Comparison of ENCODE assay signal across 8 cellular contexts in the genomic region with DNA sequence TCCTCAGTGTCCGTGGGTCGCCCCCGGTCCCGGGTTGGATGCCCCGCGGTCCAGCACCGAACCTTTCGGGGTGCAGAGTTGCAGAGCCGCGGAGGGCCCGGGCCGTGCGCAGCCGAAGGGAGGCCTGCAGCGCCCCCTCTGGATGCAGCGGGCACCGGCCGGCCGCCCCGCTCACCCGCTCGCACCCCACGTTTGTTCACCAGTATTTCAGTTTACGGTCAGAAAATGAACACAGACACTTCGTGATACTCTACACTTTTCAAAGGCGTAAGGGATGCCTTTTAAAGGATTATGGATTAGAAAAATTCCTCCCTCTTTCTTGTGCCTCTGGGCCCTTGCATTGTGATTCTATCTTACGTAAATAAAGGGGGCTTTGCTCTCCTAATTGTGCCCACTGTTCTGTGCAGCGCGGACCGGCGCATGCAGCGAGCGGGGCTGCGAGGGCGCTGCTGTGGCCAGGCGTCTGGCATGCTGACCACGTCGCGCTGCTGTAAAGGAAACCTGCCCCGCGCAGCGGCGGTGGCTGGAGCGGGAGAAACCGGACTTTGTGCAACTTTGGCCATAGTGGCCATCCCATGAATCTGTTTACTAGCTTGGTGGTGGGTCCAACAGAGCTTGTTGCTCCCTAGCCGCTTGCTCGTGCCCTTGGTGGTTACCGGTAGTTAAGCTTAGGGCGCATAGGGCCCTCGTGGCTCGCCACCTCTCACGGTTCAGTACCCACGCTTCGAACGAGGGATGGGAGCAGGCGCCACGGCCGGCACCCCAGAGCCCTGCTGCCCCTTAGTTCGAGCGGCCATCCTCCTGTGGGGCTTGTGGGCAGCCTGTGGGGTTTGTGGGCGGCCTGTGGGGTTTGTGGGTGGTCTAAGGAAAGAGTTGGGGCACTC. TPM values are rescaled to one million over a fixed set of nuclear protein-coding genes. Genes with fewer than 3 reads are reported as not detected.
DNase-seq lines count a peak whose midpoint lies in the region; ATAC-seq, FAIRE-seq and TF ChIP-seq lines count a peak whose summit lies in the region.

No MANE protein-coding gene starts in this region.

- H3K36me3 ChIP-seq in bronchial epithelial cell (ENCODE audit: control insufficient read depth, insufficient read depth, low read length) (no peaks in the 10 kb centered on the region), MG63 (no peaks in the 10 kb centered on the region)

- FAIRE-seq in bronchial epithelial cell (lab: Jason Lieb, UNC) = no peak

- no peaks in the 10 kb centered on the region for H3K27me3 ChIP-seq in bronchial epithelial cell (ENCODE audit: control insufficient read depth, insufficient read depth, low read length)
- no peaks in the 10 kb centered on the region for H3K27me3 ChIP-seq in MG63

- peak; percentile 57 for TF ChIP-seq CTCF in bronchial epithelial cell (IDR thresholded peaks at IDR 0.05; ENCODE audit: insufficient read depth, low read length, severe bottlenecking)

- H3K4me3 ChIP-seq in bronchial epithelial cell (ENCODE audit: low read depth, low read length) (peak overlapping the region; percentile 22), MG63 (no peak overlapping the region)

- no peaks in the 10 kb centered on the region for H3K9me3 ChIP-seq in MG63

- ATAC-seq in GM19467 (IDR thresholded peaks at IDR 0.05; ENCODE audit: unreplicated experiment) = no peak

- peak; percentile 29 for DNase-seq in DMS153 treated with DMSO at 0.1 percent for 48 hours (lab: John Stamatoyannopoulos, UW; ENCODE audit: unreplicated experiment)
- DNase-seq in NOMO-1 (lab: John Stamatoyannopoulos, UW; ENCODE audit: unreplicated experiment in 2 of 2) = peak; percentile 24 to 30
- no peak for DNase-seq in bronchial epithelial cell (ENCODE audit: low read depth)
- DNase-seq in iris pigment epithelial cell (ENCODE audit: low read depth) = peak; percentile 63
- DNase-seq in stimulated activated CD4-positive, alpha-beta T cell treated with anti-CD3 and anti-CD28 coated beads, Interleukin-2, amount 100 ng/mL, for 48 hours = peak; percentile 30 to 48
- DNase-seq in AML-193 (lab: John Stamatoyannopoulos, UW) = no peak
- no peak for DNase-seq in MG63

RNA-seq across cellular contexts. Expression of a gene that starts 0.8 kb away (rescaled TPM):
- total RNA-seq in bronchial epithelial cell = 6.4 and 11.8 TPM in 2 replicates
- total RNA-seq in MG63 (2014; rRNA removed; shearing (Covaris generic); ENCODE audit: low replicate concordance) = not detected in 2 replicates

RNA-seq across cellular contexts. Expression of a gene that starts 50.3 kb away (rescaled TPM):
- total RNA-seq in bronchial epithelial cell = 3.1 and 4.2 TPM in 2 replicates
- total RNA-seq in MG63 (2014; rRNA removed; shearing (Covaris generic); ENCODE audit: low replicate concordance) = 13.1 and 20.4 TPM in 2 replicates

Comparison
In these comparisons a context has a peak if more than half of its experiments do, and no peak if none do; other contexts are left out.
1. DNase-seq: peak in DMS153 treated with DMSO at 0.1 percent for 48 hours (single experiment), NOMO-1 (2 of 2), iris pigment epithelial cell (single experiment) and stimulated activated CD4-positive, alpha-beta T cell treated with anti-CD3 and anti-CD28 coated beads, Interleukin-2, amount 100 ng/mL, for 48 hours (2 of 2); none in bronchial epithelial cell (single experiment), AML-193 (0 of 2) and MG63 (single experiment).